ENCODE assay signal across 13 cellular contexts in the genomic region with DNA sequence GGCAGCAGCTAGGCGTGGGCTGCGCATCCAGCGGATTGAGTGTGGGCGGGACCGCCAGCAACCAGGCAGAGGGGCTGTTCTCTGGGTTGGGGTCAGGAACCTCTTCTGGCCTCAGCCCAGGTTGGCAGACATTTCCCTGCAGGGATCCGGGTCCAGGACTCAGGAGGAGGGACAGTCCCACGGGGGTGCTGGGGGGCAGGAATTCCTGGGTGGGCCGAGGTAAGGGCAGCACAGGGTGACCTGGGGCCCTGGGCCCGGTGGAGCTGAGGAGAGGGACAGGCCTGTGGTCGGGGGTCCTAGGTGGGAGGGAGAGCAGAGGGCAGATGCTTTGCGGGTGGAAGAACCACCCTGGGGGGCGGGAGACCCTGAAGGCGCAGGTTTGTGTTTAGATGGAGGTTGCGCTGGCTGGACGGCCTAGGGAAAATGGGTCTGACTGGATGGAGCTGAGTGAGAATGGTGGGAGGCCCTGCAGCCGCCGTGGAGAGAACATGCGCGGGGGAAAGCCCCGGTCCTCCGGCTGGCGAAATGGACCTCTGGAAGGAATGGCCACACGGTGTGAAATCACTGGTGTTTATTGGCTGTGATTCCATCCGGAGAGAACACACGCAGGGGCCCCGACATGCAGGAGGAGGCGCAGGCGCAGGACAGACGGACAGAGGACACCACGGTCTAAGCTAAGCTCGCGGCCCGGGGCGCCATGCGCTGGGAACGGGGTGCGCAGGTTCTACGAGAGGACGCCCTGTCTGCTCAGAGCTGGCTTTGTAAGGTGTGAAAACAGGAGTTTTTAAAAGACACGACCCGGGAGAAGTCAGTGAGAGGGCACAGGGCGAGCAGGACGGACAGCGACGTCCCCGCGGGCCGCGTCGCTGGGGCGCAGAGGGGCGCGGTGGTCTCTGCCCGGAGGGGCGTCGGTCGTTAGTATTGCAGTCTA. TPM values are rescaled to one million over a fixed set of nuclear protein-coding genes. Genes with fewer than 3 reads are reported as not detected.
DNase-seq lines count a peak whose midpoint lies in the region; ATAC-seq and TF ChIP-seq lines count a peak whose summit lies in the region.
"Had no signal": no experiment of that assay in that cellular context is flagged by ENCODE, and none has a peak within 500 bp of the region (broad histone marks: within the 10 kb centered on the region; RNA-seq: fewer than 3 reads in every experiment).

No MANE protein-coding gene starts in this region.

- peaks cover 28% of the 10 kb centered on the region for H3K4me1 ChIP-seq in colonic mucosa

- peaks cover 27% of the 10 kb centered on the region for H3K27me3 ChIP-seq in H7 (ENCODE audit: control insufficient read depth, insufficient read depth, low read length)
- H3K27me3 ChIP-seq in colonic mucosa, result peaks cover 24% of the 10 kb centered on the region

- H3K4me3 Mint-ChIP-seq in nephron, result peak overlapping the region; percentile 71 to 76 (median 73)
- no peak overlapping the region for H3K4me3 Mint-ChIP-seq in activated CD8-positive, alpha-beta T cell treated with anti-CD3 and anti-CD28 coated beads for 36 hours
- H3K4me3 Mint-ChIP-seq: activated CD4-positive, alpha-beta T cell treated with anti-CD3 and anti-CD28 coated beads, Interleukin-2, amount 10 ng/mL, durations not matched to agents 7 days and 5 days had no signal

- H3K9me3 ChIP-seq in colonic mucosa, result no peaks in the 10 kb centered on the region
- H3K9me3 ChIP-seq: thoracic aorta had no signal

- H3K9me3 Mint-ChIP-seq in nephron, result no peaks in the 10 kb centered on the region
- no peaks in the 10 kb centered on the region for H3K9me3 Mint-ChIP-seq in activated CD8-positive, alpha-beta T cell treated with anti-CD3 and anti-CD28 coated beads for 36 hours
- H3K9me3 Mint-ChIP-seq: activated CD4-positive, alpha-beta T cell treated with anti-CD3 and anti-CD28 coated beads, Interleukin-2, amount 10 ng/mL, durations not matched to agents 7 days and 5 days had no signal

- H3K4me1 Mint-ChIP-seq in nephron, result peaks cover 22% of the 10 kb centered on the region
- peaks cover 26% of the 10 kb centered on the region for H3K4me1 Mint-ChIP-seq in activated CD8-positive, alpha-beta T cell treated with anti-CD3 and anti-CD28 coated beads for 36 hours (ENCODE audit: low read depth)

- TF ChIP-seq CTCF in C4-2B (conservative IDR thresholded peaks at IDR 0.05), result no peak
- no peak for TF ChIP-seq CTCF in colonic mucosa (IDR thresholded peaks at IDR 0.05)
- TF ChIP-seq CTCF in nephron (IDR thresholded peaks at IDR 0.05; ENCODE audit: unreplicated experiment in 3 of 3), result no peak
- no peak for TF ChIP-seq CTCF in activated CD8-positive, alpha-beta T cell treated with anti-CD3 and anti-CD28 coated beads for 36 hours (IDR thresholded peaks at IDR 0.05)

- intact Hi-C loops in colonic mucosa (cut with DNase I), result no loop called here
- intact Hi-C loops in activated CD8-positive, alpha-beta T cell treated with anti-CD3 and anti-CD28 coated beads for 36 hours (cut with micrococcal nuclease), result no loop called here

- no peak for ATAC-seq in HG02798 (IDR thresholded peaks at IDR 0.05; ENCODE audit: poor library complexity, unreplicated experiment)
- no peak for ATAC-seq in activated CD8-positive, alpha-beta T cell treated with anti-CD3 and anti-CD28 coated beads for 36 hours
- ATAC-seq: left lobe of liver had no signal

- H3K27ac Mint-ChIP-seq in nephron, result no peak overlapping the region
- H3K27ac Mint-ChIP-seq in activated CD8-positive, alpha-beta T cell treated with anti-CD3 and anti-CD28 coated beads for 36 hours, result no peak overlapping the region
- H3K27ac Mint-ChIP-seq: activated CD4-positive, alpha-beta T cell treated with anti-CD3 and anti-CD28 coated beads, Interleukin-2, amount 10 ng/mL, durations not matched to agents 7 days and 5 days had no signal

- H3K9ac ChIP-seq in colonic mucosa (ENCODE audit: low read depth in 2 of 2, low read length in 2 of 2), result peak overlapping the region in 1 of 2 donors; percentile 12

- CTCF ChIA-PET in activated CD8-positive, alpha-beta T cell treated with anti-CD3 and anti-CD28 coated beads for 36 hours (lab: Charles Lee), result interaction anchor here (1.6 kb wide), 1 partner anchor 13 kb away, joined by 3 read pairs; no protein-coding TSS in a partner anchor

- H3K36me3 Mint-ChIP-seq in nephron (ENCODE audit: low read depth), result peaks cover 11% of the 10 kb centered on the region
- peaks cover 10% of the 10 kb centered on the region for H3K36me3 Mint-ChIP-seq in activated CD8-positive, alpha-beta T cell treated with anti-CD3 and anti-CD28 coated beads for 36 hours (ENCODE audit: low read depth)

- POLR2A ChIA-PET in activated CD8-positive, alpha-beta T cell treated with anti-CD3 and anti-CD28 coated beads for 36 hours (lab: Charles Lee), result interaction anchor here (1.4 kb wide), 1 partner anchor 13 kb away, joined by 5 read pairs; no protein-coding TSS in a partner anchor

- peaks cover 3% of the 10 kb centered on the region for H3K36me3 ChIP-seq in H7 (replicated peaks; ENCODE audit: control insufficient read depth, insufficient read depth, low read length)
- H3K36me3 ChIP-seq in colonic mucosa, result no peaks in the 10 kb centered on the region

- DNase-seq in H7 (peak; percentile 45), colonic mucosa (peak; percentile 18), superior temporal gyrus (ENCODE audit: extremely low spot score) (no peak), NCI-H748 (lab: John Stamatoyannopoulos, UW; ENCODE audit: unreplicated experiment) (no peak)
- DNase-seq in activated CD8-positive, alpha-beta T cell treated with anti-CD3 and anti-CD28 coated beads for 36 hours, result no peak
- DNase-seq: activated CD4-positive, alpha-beta T cell treated with anti-CD3 and anti-CD28 coated beads, Interleukin-2, amount 10 ng/mL, durations not matched to agents 7 days and 5 days; NCI-H1694 treated with DMSO at 0.1 percent for 48 hours; SIG-M5 had no signal

- H3K27me3 Mint-ChIP-seq in nephron (ENCODE audit: low read depth), result peaks cover 34% of the 10 kb centered on the region
- peaks cover 21% of the 10 kb centered on the region for H3K27me3 Mint-ChIP-seq in activated CD8-positive, alpha-beta T cell treated with anti-CD3 and anti-CD28 coated beads for 36 hours

- H3K4me3 ChIP-seq in H7 (ENCODE audit: insufficient read depth, low read depth, low read length) (no peak overlapping the region), colonic mucosa (no peak overlapping the region)

- H3K27ac ChIP-seq in C4-2B, result peak overlapping the region; percentile 99
- H3K27ac ChIP-seq in colonic mucosa, result no peak overlapping the region
- H3K27ac ChIP-seq: thoracic aorta had no signal

RNA-seq across cellular contexts. Expression of a gene that starts 41.3 kb away (rescaled TPM):
- total RNA-seq in H7 (2014; rRNA removed; shearing (Covaris generic)), result 0.15 and 0.62 TPM in 2 replicates
- 10 to 100 TPM in 1 of 2 donors, 1 to 10 TPM in 1; 2.7 to 16.5 TPM for total RNA-seq in colonic mucosa
- not detected for total RNA-seq in activated CD8-positive, alpha-beta T cell treated with anti-CD3 and anti-CD28 coated beads for 36 hours

Comparison
In these comparisons a context has a peak if more than half of its experiments do, and no peak if none do; other contexts are left out.
1. DNase-seq: peak in H7 (single experiment) and colonic mucosa (single experiment); none in superior temporal gyrus (single experiment), activated CD8-positive, alpha-beta T cell treated with anti-CD3 and anti-CD28 coated beads for 36 hours (single experiment) and NCI-H748 (single experiment).